8 cellular contexts compared by ENCODE assay signal in the genomic region with DNA sequence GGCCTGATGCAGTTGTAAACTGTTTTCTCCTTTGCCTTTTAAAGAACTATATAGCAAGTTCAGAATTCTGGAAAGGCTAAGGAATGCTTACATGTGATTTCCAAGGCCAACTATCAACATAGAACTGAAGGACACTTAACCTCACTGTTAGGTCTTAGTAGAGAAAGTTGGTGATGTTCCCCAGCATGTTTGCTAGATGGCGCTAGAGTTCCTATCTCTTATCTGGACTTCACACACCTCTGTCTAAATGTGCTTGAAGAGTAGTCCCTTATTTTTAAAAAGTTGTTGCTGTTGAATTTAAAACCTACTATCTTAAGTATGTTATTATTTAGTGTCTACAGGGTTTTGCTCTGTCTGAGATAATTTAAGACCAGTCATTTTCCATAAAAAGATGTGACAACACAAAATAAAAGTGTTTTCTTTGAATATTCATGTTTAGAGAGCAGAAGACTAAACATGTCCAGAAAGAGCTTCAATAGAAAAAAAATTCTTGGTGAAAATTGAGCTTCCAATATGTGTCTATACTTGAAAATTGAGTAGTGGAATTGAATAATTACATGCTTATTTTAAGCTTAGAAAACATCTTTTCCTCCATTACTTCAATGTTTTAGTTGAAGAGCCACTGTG.
DNase-seq lines count a peak whose midpoint lies in the region; ATAC-seq, FAIRE-seq and TF ChIP-seq lines count a peak whose summit lies in the region.

No MANE protein-coding gene starts in this region.

- H3K4me1 ChIP-seq in keratinocyte (ENCODE audit: control insufficient read depth, extremely low read depth, insufficient read depth, low read length) (no peaks in the 10 kb centered on the region), ovary (ENCODE audit: insufficient read depth) (no peaks in the 10 kb centered on the region)

- POLR2A ChIA-PET in GM10248 (lab: Yijun Ruan, JAX) = no interaction called here

- no peak overlapping the region for H3K4me2 ChIP-seq in keratinocyte (ENCODE audit: control insufficient read depth, extremely low read depth, insufficient read depth, low read depth, low read length)

- H3K27ac ChIP-seq in keratinocyte (ENCODE audit: control insufficient read depth, insufficient read depth, low read length) (no peak overlapping the region), ovary (no peak overlapping the region)

- H3K36me3 ChIP-seq in keratinocyte (ENCODE audit: control insufficient read depth in 2 of 2, extremely low read depth in 1 of 2, insufficient read depth in 2 of 2, low read length in 2 of 2) (no peaks in the 10 kb centered on the region), ovary (no peaks in the 10 kb centered on the region)

- H3K9ac ChIP-seq in keratinocyte (ENCODE audit: control insufficient read depth, extremely low read depth, insufficient read depth, low read length) = no peak overlapping the region

- DNase-seq in GM10248 (ENCODE audit: extremely low spot score) = peak; percentile 17
- DNase-seq in RKO (ENCODE audit: low spot score) = peak; percentile 50
- no peak for DNase-seq in keratinocyte (ENCODE audit: low read depth, low spot score)
- no peak for DNase-seq in ovary
- DNase-seq in activated CD4-positive, alpha-beta T cell treated with anti-CD3 and anti-CD28 coated beads, Interleukin-2, amount 50 U/mL, for 4 hours = no peak
- no peak for DNase-seq in mesenteric fat pad (ENCODE audit: low spot score)

- no peak for TF ChIP-seq POLR2A in ovary (IDR thresholded peaks at IDR 0.05)

- no peaks in the 10 kb centered on the region for H3K79me2 ChIP-seq in keratinocyte (ENCODE audit: control insufficient read depth, insufficient read depth, low read length)

- H3K4me3 ChIP-seq in keratinocyte (ENCODE audit: control insufficient read depth in 2 of 3, extremely low read depth in 1 of 3, insufficient read depth in 2 of 3, low read depth in 1 of 3, low read length in 3 of 3) (no peak overlapping the region), ovary (no peak overlapping the region)

- H4K20me1 ChIP-seq in keratinocyte (ENCODE audit: control insufficient read depth, extremely low read depth, insufficient read depth, low read length) = no peaks in the 10 kb centered on the region

- CTCF ChIA-PET in GM10248 (lab: Yijun Ruan, JAX) = interaction anchor here (1.0 to 4.0 kb wide), 14 partner anchors 8 to 186 kb away, joined by 3 to 26 read pairs (median 4); no protein-coding TSS in a partner anchor

- dilution Hi-C loops in keratinocyte (cut with MboI; ENCODE audit: extremely low pct_ligation_motif_present, low sequenced_read_pairs) = no loop called here

- no peak for TF ChIP-seq CTCF in GM10248 (IDR thresholded peaks at IDR 0.05; ENCODE audit: control extremely low read depth, extremely low read depth, low read depth, missing control alignments)
- peak in 2 of 3 experiments; percentile 11 to 69 for TF ChIP-seq CTCF in keratinocyte (optimal IDR thresholded peaks at IDR 0.05 in 1 of 3, IDR thresholded peaks at IDR 0.05 in 1 of 3, conservative IDR thresholded peaks at IDR 0.05 in 1 of 3; ENCODE audit: extremely low read depth in 1 of 3, insufficient read depth in 2 of 3, low read length in 3 of 3)
- TF ChIP-seq CTCF in ovary (IDR thresholded peaks at IDR 0.05) = no peak

- 0 to 5% (median 2%) methylated on average over 1 of the region's 1 CpG for WGBS in ovary, 3 donors

- no peak for TF ChIP-seq EP300 in ovary (IDR thresholded peaks at IDR 0.05)

- intact Hi-C loops in ovary (cut with DNase I) = no loop called here

- peak; percentile 67 for ATAC-seq in HG02938 (IDR thresholded peaks at IDR 0.05; ENCODE audit: unreplicated experiment)
- ATAC-seq in HG02678 (IDR thresholded peaks at IDR 0.05; ENCODE audit: unreplicated experiment) = no peak

- H3K9me3 ChIP-seq in keratinocyte (ENCODE audit: control insufficient read depth, low read depth, low read length) (no peaks in the 10 kb centered on the region), ovary (no peaks in the 10 kb centered on the region)

- H3K27me3 ChIP-seq in keratinocyte (ENCODE audit: control insufficient read depth, extremely low read depth, insufficient read depth, low read length) (no peaks in the 10 kb centered on the region), ovary (no peaks in the 10 kb centered on the region)

- no peaks in the 10 kb centered on the region for H3K9me1 ChIP-seq in keratinocyte (ENCODE audit: control insufficient read depth, extremely low read depth, insufficient read depth, low read length)

- H2AFZ ChIP-seq in keratinocyte (ENCODE audit: control insufficient read depth, low read length) = no peak overlapping the region

- no peak for FAIRE-seq in keratinocyte (lab: Jason Lieb, UNC)

Comparison
In these comparisons a context has a peak if more than half of its experiments do, and no peak if none do; other contexts are left out.
1. DNase-seq: peak in GM10248 (single experiment) and RKO (single experiment); none in keratinocyte (single experiment), ovary (0 of 5), activated CD4-positive, alpha-beta T cell treated with anti-CD3 and anti-CD28 coated beads, Interleukin-2, amount 50 U/mL, for 4 hours (0 of 2) and mesenteric fat pad (single experiment).
2. CTCF ChIP-seq: peak in keratinocyte (2 of 3); none in GM10248 (single experiment) and ovary (0 of 3).